19 cellular contexts compared by ENCODE assay signal in the genomic region with DNA sequence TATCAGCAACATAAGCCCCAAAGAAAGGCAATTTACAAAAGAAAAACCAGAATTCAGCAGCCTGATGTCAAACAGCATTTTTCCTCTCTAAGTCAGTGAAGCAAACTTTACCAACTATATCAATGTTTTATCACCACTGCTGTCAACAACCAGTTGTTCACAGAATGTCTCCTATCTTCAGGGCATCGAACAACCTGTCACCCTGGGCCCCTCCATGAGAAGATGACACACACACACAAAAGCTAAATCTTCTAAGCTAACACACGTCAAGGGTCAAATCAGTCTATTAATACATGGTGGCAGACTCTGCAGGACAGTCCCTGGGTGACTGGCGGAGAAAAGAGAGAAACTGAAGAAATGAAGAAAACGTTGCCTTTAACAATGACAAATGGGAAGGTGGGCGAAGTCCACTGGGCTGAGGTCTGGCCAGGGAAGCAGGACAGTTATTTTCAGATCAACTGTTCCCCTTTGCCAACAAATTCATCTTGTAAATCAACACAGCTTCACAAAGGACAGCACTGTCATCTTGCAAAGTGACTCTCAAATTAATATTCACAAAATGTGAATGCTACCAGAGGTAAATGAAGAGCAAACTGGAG.
"Had no signal": no experiment of that assay in that cellular context is flagged by ENCODE, and none has a peak within 500 bp of the region (broad histone marks: within the 10 kb centered on the region; RNA-seq: fewer than 3 reads in every experiment).

No MANE protein-coding gene starts in this region.

- H3K4me1 ChIP-seq: esophagus squamous epithelium, neural progenitor cell, psoas muscle, uterus had no signal

- H3K9ac ChIP-seq: neural progenitor cell had no signal

- DNase-seq: activated CD4-positive, alpha-beta T cell treated with anti-CD3 and anti-CD28 coated beads, Interleukin-2, amount 50 U/mL, for 1 hour; activated CD4-positive, CD25-positive, alpha-beta regulatory T cell treated with anti-CD3 and anti-CD28 coated beads, Interleukin-2, amount 50 U/mL, for 72 hours; activated CD8-positive, alpha-beta memory T cell treated with anti-CD3 and anti-CD28 coated beads, Interleukin-2, amount 50 U/mL, for 4 hours; activated naive CD4-positive, alpha-beta T cell treated with anti-CD3 and anti-CD28 coated beads for 36 hours; activated T-cell treated with anti-CD3 and anti-CD28 coated beads, Interleukin-2, amount 50 U/mL, for 4 hours; brain microvascular endothelial cell; dermis blood vessel endothelial cell; effector memory CD4-positive, alpha-beta T cell; esophagus squamous epithelium; mammary epithelial cell; psoas muscle; stimulated activated CD4-positive, alpha-beta T cell treated with anti-CD3 and anti-CD28 coated beads, Interleukin-12 subunit alpha, Interleukin-12 subunit beta, amount 100 ng/mL, for 4 hours; stimulated activated CD4-positive, alpha-beta T cell treated with anti-CD3 and anti-CD28 coated beads, Interleukin-1b, Interleukin-23, amount 100 ng/mL, for 48 hours; stimulated activated CD8-positive, alpha-beta memory T cell treated with anti-CD3 and anti-CD28 coated beads, Interleukin-4, amount 100 ng/mL, for 48 hours; stimulated activated naive CD4-positive, alpha-beta T cell treated with Interleukin-2 at 50 U/mL for 16 hours; substantia nigra; tibial artery; uterus had no signal

- H3K36me3 ChIP-seq: uterus had no signal

- H3K27ac ChIP-seq: brain microvascular endothelial cell, esophagus squamous epithelium, neural progenitor cell, psoas muscle, tibial artery, uterus had no signal

- H3K4me3 ChIP-seq: esophagus squamous epithelium, neural progenitor cell, psoas muscle, tibial artery, uterus had no signal

- H3K4me2 ChIP-seq: neural progenitor cell had no signal

- ATAC-seq: activated T-cell treated with anti-CD3 and anti-CD28 coated beads, Interleukin-2, amount 50 U/mL, for 4 hours; psoas muscle had no signal

- H3K27me3 ChIP-seq: brain microvascular endothelial cell, esophagus squamous epithelium, neural progenitor cell, tibial artery, uterus had no signal

- H3K9me3 ChIP-seq: esophagus squamous epithelium, psoas muscle, tibial artery, uterus had no signal
